Comparison of ENCODE assay signal across 8 cellular contexts in genomic region chrX:13688772-13689518, GRCh38. TPM values are rescaled to one million over a fixed set of nuclear protein-coding genes. Genes with fewer than 3 reads are reported as not detected.
DNase-seq lines count a peak whose midpoint lies in the region; ATAC-seq, FAIRE-seq and TF ChIP-seq lines count a peak whose summit lies in the region.

A gene with protein sequence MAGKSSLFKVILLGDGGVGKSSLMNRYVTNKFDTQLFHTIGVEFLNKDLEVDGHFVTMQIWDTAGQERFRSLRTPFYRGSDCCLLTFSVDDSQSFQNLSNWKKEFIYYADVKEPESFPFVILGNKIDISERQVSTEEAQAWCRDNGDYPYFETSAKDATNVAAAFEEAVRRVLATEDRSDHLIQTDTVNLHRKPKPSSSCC (plus strand): TSS chrX:13689128. CDS start chrX:13708747, 19,619 bp downstream.

- DNase-seq in GM10266 (ENCODE audit: extremely low spot score) (peak; percentile 79), NCI-H128 (lab: John Stamatoyannopoulos, UW; ENCODE audit: unreplicated experiment) (peak; percentile 39), amniotic stem cell (lab: John Stamatoyannopoulos, UW) (peak; percentile 16), left ventricle myocardium inferior (peak; percentile 87), pulmonary artery endothelial cell (ENCODE audit: low read depth, low spot score) (peak; percentile 27), urothelium cell line (ENCODE audit: low spot score) (peak; percentile 70)

- TF ChIP-seq CTCF in GM10266 (IDR thresholded peaks at IDR 0.05; ENCODE audit: control insufficient read depth, insufficient read depth, low read depth, missing control alignments) (no peak), left ventricle myocardium inferior (IDR thresholded peaks at IDR 0.05; ENCODE audit: borderline replicate concordance) (no peak)

- H3K4me3 Mint-ChIP-seq in T-helper 1 cell treated with Interleukin-12 subunit alpha and Interleukin-12 subunit beta and Interleukin-4 antibody, amounts not matched to agents 30 μg/mL and 1 μg/mL, for 36 hours = peak within 1 kb of the TSS; percentile 90

- peak within 1 kb of the TSS; percentile 93 for H3K27ac Mint-ChIP-seq in T-helper 1 cell treated with Interleukin-12 subunit alpha and Interleukin-12 subunit beta and Interleukin-4 antibody, amounts not matched to agents 30 μg/mL and 1 μg/mL, for 36 hours

- H3K4me1 Mint-ChIP-seq in T-helper 1 cell treated with Interleukin-12 subunit alpha and Interleukin-12 subunit beta and Interleukin-4 antibody, amounts not matched to agents 30 μg/mL and 1 μg/mL, for 36 hours (ENCODE audit: low read depth) = peaks cover 34% of the 10 kb centered on the region

- ATAC-seq in HG02610 (IDR thresholded peaks at IDR 0.05; ENCODE audit: unreplicated experiment) = peak; percentile 78

- no peaks in the 10 kb centered on the region for H3K36me3 Mint-ChIP-seq in T-helper 1 cell treated with Interleukin-12 subunit alpha and Interleukin-12 subunit beta and Interleukin-4 antibody, amounts not matched to agents 30 μg/mL and 1 μg/mL, for 36 hours (ENCODE audit: low read depth)

- no peaks in the 10 kb centered on the region for H3K9me3 Mint-ChIP-seq in T-helper 1 cell treated with Interleukin-12 subunit alpha and Interleukin-12 subunit beta and Interleukin-4 antibody, amounts not matched to agents 30 μg/mL and 1 μg/mL, for 36 hours

- no peaks in the 10 kb centered on the region for H3K36me3 ChIP-seq in left ventricle myocardium inferior

- no peaks in the 10 kb centered on the region for H3K27me3 Mint-ChIP-seq in T-helper 1 cell treated with Interleukin-12 subunit alpha and Interleukin-12 subunit beta and Interleukin-4 antibody, amounts not matched to agents 30 μg/mL and 1 μg/mL, for 36 hours (ENCODE audit: low read depth)

- H3K27ac ChIP-seq in left ventricle myocardium inferior (replicated peaks) = peak within 1 kb of the TSS; percentile 95

- intact Hi-C loops in left ventricle myocardium inferior (cut with micrococcal nuclease) = no loop called here

- H3K9me3 ChIP-seq in left ventricle myocardium inferior (replicated peaks) = no peaks in the 10 kb centered on the region

- no peak for FAIRE-seq in urothelium cell line (lab: Jason Lieb, UNC)

- peaks cover 41% of the 10 kb centered on the region for H3K4me1 ChIP-seq in left ventricle myocardium inferior

- H3K4me3 ChIP-seq in left ventricle myocardium inferior = peak within 1 kb of the TSS; percentile 79

- H3K27me3 ChIP-seq in left ventricle myocardium inferior (ENCODE audit: low read depth) = no peaks in the 10 kb centered on the region

RNA-seq across cellular contexts. Expression of the gene that starts here (rescaled TPM):
- total RNA-seq in left ventricle myocardium inferior (22.2 TPM), pulmonary artery endothelial cell (17.7 and 23.5 TPM in 2 replicates)

Comparison
In these comparisons a context has a peak if more than half of its experiments do, and no peak if none do; other contexts are left out.
1. Peak in every context shown above with its lines: DNase-seq, ATAC-seq, H3K4me3 ChIP-seq and H3K27ac ChIP-seq.
2. DNase-seq: peak in every context shown above with its lines; median percentile 87 in left ventricle myocardium inferior; 79 in GM10266; 70 in urothelium cell line; 39 in NCI-H128; 27 in pulmonary artery endothelial cell; 16 in amniotic stem cell.